6 cellular contexts compared by ENCODE assay signal in genomic region chr18:68241881-68242280, GRCh38.
"Had no signal": no experiment of that assay in that cellular context is flagged by ENCODE, and none has a peak within 500 bp of the region (broad histone marks: within the 10 kb centered on the region; RNA-seq: fewer than 3 reads in every experiment).

No MANE protein-coding gene starts in this region.

- H3K27ac ChIP-seq: HL-60 had no signal

- H2AFZ ChIP-seq: GM23338 had no signal

- DNase-seq: H9, HCEC 1CT, KG1 had no signal

- FAIRE-seq: H54 had no signal

- ATAC-seq: GM23338 had no signal

- H3K4me2 ChIP-seq: GM23338 had no signal

- H3K4me3 ChIP-seq: GM23338 had no signal
